Comparison of ENCODE assay signal across 21 cellular contexts in the genomic region with DNA sequence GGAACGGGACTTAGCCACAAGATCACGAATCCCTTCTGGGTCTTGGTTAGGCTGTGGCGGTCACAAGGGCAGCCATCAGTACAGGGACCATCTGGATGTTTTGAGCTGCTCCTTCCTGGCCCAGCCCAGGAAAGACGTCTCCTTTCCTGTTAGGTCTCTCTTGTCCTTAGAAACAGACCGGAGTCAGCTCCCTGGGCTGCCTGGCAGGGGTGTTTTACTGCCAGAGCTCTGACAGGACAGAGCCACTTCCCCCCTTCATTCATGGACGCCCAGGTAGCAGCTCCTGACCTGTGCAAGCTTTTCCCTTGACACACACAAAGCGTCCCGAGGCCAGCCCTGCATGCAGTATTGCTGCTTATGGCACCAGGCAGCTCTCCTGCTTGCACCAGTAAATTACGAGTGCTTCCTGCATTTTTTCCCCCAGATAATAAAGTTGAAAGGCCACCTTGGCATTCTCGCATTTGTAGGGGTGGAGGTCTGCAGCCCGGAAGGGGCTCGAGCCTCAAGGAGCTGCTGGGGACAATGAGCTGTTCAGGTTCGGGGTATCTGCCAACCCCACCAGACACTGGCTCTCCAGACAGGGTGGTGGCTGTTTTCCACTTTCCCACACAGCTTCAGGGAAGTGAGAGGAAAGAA.
DNase-seq lines count a peak whose midpoint lies in the region; ATAC-seq and TF ChIP-seq lines count a peak whose summit lies in the region.
"Had no signal": no experiment of that assay in that cellular context is flagged by ENCODE, and none has a peak within 500 bp of the region (broad histone marks: within the 10 kb centered on the region; RNA-seq: fewer than 3 reads in every experiment).

No MANE protein-coding gene starts in this region.

- H2AFZ ChIP-seq in mesenchymal stem cell (ENCODE audit: low read depth, low read length) = peak overlapping the region; percentile 83

- H3K4me3 Mint-ChIP-seq in endothelial cell (ENCODE audit: unreplicated experiment) = peak overlapping the region; percentile 74
- H3K4me3 Mint-ChIP-seq: activated naive CD4-positive, alpha-beta T cell treated with anti-CD3 and anti-CD28 coated beads for 36 hours; central memory CD8-positive, alpha-beta T cell; stimulated activated effector memory CD8-positive, alpha-beta T cell treated with anti-CD3 and anti-CD28 coated beads, Interleukin-12 subunit alpha, Interleukin-12 subunit beta, amount 100 ng/mL, for 72 hours had no signal

- no peaks in the 10 kb centered on the region for H3K9me3 Mint-ChIP-seq in endothelial cell (ENCODE audit: unreplicated experiment)
- H3K9me3 Mint-ChIP-seq: activated naive CD4-positive, alpha-beta T cell treated with anti-CD3 and anti-CD28 coated beads for 36 hours; central memory CD8-positive, alpha-beta T cell; stimulated activated effector memory CD8-positive, alpha-beta T cell treated with anti-CD3 and anti-CD28 coated beads, Interleukin-12 subunit alpha, Interleukin-12 subunit beta, amount 100 ng/mL, for 72 hours had no signal

- H3K4me1 ChIP-seq in BLaER1 (peaks cover 61% of the 10 kb centered on the region), HUES64 (ENCODE audit: insufficient read depth, low read length) (peaks cover 13% of the 10 kb centered on the region), mesenchymal stem cell (ENCODE audit: control insufficient read depth, insufficient read depth, low read depth, low read length) (peaks cover 7% of the 10 kb centered on the region)
- H3K4me1 ChIP-seq: prostate gland, uterus had no signal

- peaks cover 2% of the 10 kb centered on the region for H3K36me3 Mint-ChIP-seq in endothelial cell (ENCODE audit: low read depth, unreplicated experiment)

- peak overlapping the region; percentile 73 for H4K91ac ChIP-seq in mesenchymal stem cell (ENCODE audit: low read length)

- H3K23ac ChIP-seq in mesenchymal stem cell (ENCODE audit: low read length in 2 of 2) = no peak overlapping the region

- 0 out of 2 replicates have a peak, but pooled peaks cover 5% of the 10 kb centered on the region for H4K20me1 ChIP-seq in BLaER1

- DNase-seq in endothelial cell (ENCODE audit: low spot score) = peak; percentile 58
- no peak for DNase-seq in mesenchymal stem cell
- DNase-seq in EL = no peak
- DNase-seq in ureter (ENCODE audit: low spot score) = no peak
- no peak for DNase-seq in RKO (ENCODE audit: low spot score)
- DNase-seq in sciatic nerve (ENCODE audit: low spot score) = no peak
- DNase-seq: activated CD8-positive, alpha-beta memory T cell treated with anti-CD3 and anti-CD28 coated beads for 24 hours; activated naive CD4-positive, alpha-beta T cell treated with anti-CD3 and anti-CD28 coated beads for 36 hours; hypothalamus; KG1; NCI-H1694; NCI-H524; stimulated activated CD4-positive, alpha-beta T cell treated with anti-CD3 and anti-CD28 coated beads, Interleukin-2, amount 100 ng/mL, for 48 hours; T1000; uterus had no signal

- peak overlapping the region; percentile 34; the same call in 1 of the 2 replicates for H3K4me3 ChIP-seq in BLaER1
- H3K4me3 ChIP-seq in HUES64 (ENCODE audit: low read length) = no peak overlapping the region
- no peak overlapping the region for H3K4me3 ChIP-seq in mesenchymal stem cell (ENCODE audit: insufficient read depth in 1 of 2, low read depth in 1 of 2, low read length in 2 of 2)
- H3K4me3 ChIP-seq: prostate gland, uterus had no signal

- TF ChIP-seq CTCF in endothelial cell (IDR thresholded peaks at IDR 0.05; ENCODE audit: unreplicated experiment) = no peak

- peak overlapping the region; percentile 1 to 18 for H3K4ac ChIP-seq in mesenchymal stem cell (ENCODE audit: low read depth in 1 of 2, low read length in 2 of 2)

- peaks cover 44% of the 10 kb centered on the region for H3K4me1 Mint-ChIP-seq in endothelial cell (ENCODE audit: unreplicated experiment)

- peak overlapping the region; percentile 98 for H3K27ac Mint-ChIP-seq in endothelial cell (ENCODE audit: unreplicated experiment)
- H3K27ac Mint-ChIP-seq: stimulated activated effector memory CD8-positive, alpha-beta T cell treated with anti-CD3 and anti-CD28 coated beads, Interleukin-12 subunit alpha, Interleukin-12 subunit beta, amount 100 ng/mL, for 72 hours had no signal

- peak overlapping the region; percentile 57; the same call in 1 of the 2 replicates for H3K9ac ChIP-seq in BLaER1
- H3K9ac ChIP-seq in HUES64 (ENCODE audit: low read depth, low read length) = peak overlapping the region; percentile 2; the same call in 1 of the 2 replicates
- no peak overlapping the region for H3K9ac ChIP-seq in mesenchymal stem cell (ENCODE audit: low read length)

- H3K27me3 ChIP-seq in BLaER1 (no peaks in the 10 kb centered on the region), HUES64 (ENCODE audit: insufficient read depth, low read length) (no peaks in the 10 kb centered on the region), mesenchymal stem cell (ENCODE audit: control insufficient read depth in 1 of 2, insufficient read depth in 1 of 2, low read length in 2 of 2) (peaks cover 0 to 6% of the 10 kb centered on the region in 2 experiments)
- H3K27me3 ChIP-seq: uterus had no signal

- peak overlapping the region; percentile 21 to 59 for H2BK12ac ChIP-seq in mesenchymal stem cell (ENCODE audit: low read length in 2 of 2)

- peaks cover 9% of the 10 kb centered on the region for H3K27me3 Mint-ChIP-seq in endothelial cell (ENCODE audit: unreplicated experiment)
- H3K27me3 Mint-ChIP-seq: central memory CD8-positive, alpha-beta T cell had no signal

- no peaks in the 10 kb centered on the region for H3K9me3 ChIP-seq in BLaER1
- no peaks in the 10 kb centered on the region for H3K9me3 ChIP-seq in HUES64 (ENCODE audit: insufficient read depth, low read depth, low read length)
- no peaks in the 10 kb centered on the region for H3K9me3 ChIP-seq in mesenchymal stem cell (ENCODE audit: control insufficient read depth, low read length)
- H3K9me3 ChIP-seq: prostate gland, uterus had no signal

- H3K36me3 ChIP-seq in BLaER1 (peaks cover 29% of the 10 kb centered on the region), HUES64 (ENCODE audit: insufficient read depth, low read length) (no peaks in the 10 kb centered on the region), mesenchymal stem cell (ENCODE audit: control insufficient read depth in 1 of 2, insufficient read depth in 2 of 2, low read depth in 1 of 2, low read length in 2 of 2) (no peaks in the 10 kb centered on the region)
- H3K36me3 ChIP-seq: prostate gland, uterus had no signal

- H3K4me2 ChIP-seq in BLaER1 (peak overlapping the region; percentile 92), mesenchymal stem cell (ENCODE audit: low read length, poor library complexity, severe bottlenecking) (no peak overlapping the region)

- no peak overlapping the region for H2BK5ac ChIP-seq in mesenchymal stem cell (ENCODE audit: low read depth, low read length, poor library complexity, severe bottlenecking)

- no peak for ATAC-seq in sciatic nerve
- ATAC-seq: stimulated activated effector memory CD8-positive, alpha-beta T cell treated with anti-CD3 and anti-CD28 coated beads, Interleukin-12 subunit alpha, Interleukin-12 subunit beta, amount 100 ng/mL, for 72 hours had no signal

- peak overlapping the region; percentile 50 to 73 for H3K18ac ChIP-seq in mesenchymal stem cell (ENCODE audit: low read depth in 1 of 2, low read length in 2 of 2)

- H3K27ac ChIP-seq in BLaER1 (peak overlapping the region; percentile 70), HUES64 (ENCODE audit: low read depth, low read length) (peak overlapping the region; percentile 9; the same call in 1 of the 2 replicates), mesenchymal stem cell (ENCODE audit: low read length, poor library complexity, severe bottlenecking) (no peak overlapping the region)
- H3K27ac ChIP-seq: prostate gland, RWPE1, uterus had no signal

- H3K79me1 ChIP-seq in mesenchymal stem cell (replicated peaks; ENCODE audit: low read length, poor library complexity, severe bottlenecking) = no peaks in the 10 kb centered on the region

- peak overlapping the region in 1 of 2 experiments; percentile 45 for H3K14ac ChIP-seq in mesenchymal stem cell (ENCODE audit: low read length in 2 of 2)

- H2BK15ac ChIP-seq in mesenchymal stem cell (ENCODE audit: low read depth, poor library complexity, severe bottlenecking) = no peak overlapping the region

- WGBS in HUES64 = 42% methylated on average over 13 of the region's 13 CpGs
- 23% methylated on average over 13 of the region's 13 CpGs for WGBS in mesenchymal stem cell

- peak overlapping the region; percentile 80 for H2BK120ac ChIP-seq in mesenchymal stem cell (ENCODE audit: low read depth, low read length)

- H4K8ac ChIP-seq in mesenchymal stem cell (ENCODE audit: low read length) = peak overlapping the region; percentile 36

- intact Hi-C loops in sciatic nerve (cut with DNase I) = no loop called here

- H2AK5ac ChIP-seq in mesenchymal stem cell (ENCODE audit: low read length, severe bottlenecking) = no peak overlapping the region
